ENCODE assay signal across 25 cellular contexts in the genomic region with DNA sequence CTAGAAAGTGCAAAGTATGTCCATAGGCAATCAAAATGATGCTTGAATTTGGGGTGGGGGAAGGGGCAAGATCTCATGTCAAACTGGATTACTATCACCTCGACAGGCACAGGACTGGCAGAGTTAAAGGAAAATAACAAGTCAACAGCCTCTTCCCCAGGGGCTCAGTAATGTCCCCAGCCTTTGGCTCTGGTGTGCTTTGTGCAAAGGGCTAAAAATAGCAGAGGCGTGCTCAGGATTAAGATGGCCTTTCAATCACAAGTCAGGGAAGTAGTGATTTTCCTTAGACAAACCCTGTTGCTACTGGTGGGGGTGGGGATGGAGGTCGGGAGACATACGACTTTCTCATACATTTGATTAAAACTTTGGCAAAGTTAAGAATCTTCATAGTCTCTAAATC.
"Had no signal": no experiment of that assay in that cellular context is flagged by ENCODE, and none has a peak within 500 bp of the region (broad histone marks: within the 10 kb centered on the region; RNA-seq: fewer than 3 reads in every experiment).

No MANE protein-coding gene starts in this region.

- H3K9me3 Mint-ChIP-seq: effector memory CD8-positive, alpha-beta T cell; natural killer cell treated with Interleukin-12 subunit alpha and Interleukin-12 subunit beta and Interleukin-15 and Interleukin-18, amount 100 ng/mL, for 72 hours; neural crest cell; stimulated activated memory B cell treated with anti-CD40 and anti-IgM and Interleukin-4, amounts not matched to agents 10 μg/mL and 1 μg/mL and 100 μg/mL, for 72 hours; type B pancreatic cell had no signal

- H3K27ac ChIP-seq: esophagus squamous epithelium, ovary, psoas muscle, sigmoid colon, spleen, testis, tibial artery had no signal

- H3K27me3 ChIP-seq: ovary, testis had no signal

- H3K36me3 ChIP-seq: esophagus squamous epithelium, ovary, sigmoid colon, spleen, tibial artery had no signal

- DNase-seq: cortex of kidney; effector memory CD8-positive, alpha-beta T cell; erythroblast; esophagus squamous epithelium; foreskin melanocyte; mesenchymal stem cell; mucosa of descending colon; naive B cell; nucleus accumbens; ovary; posterior cingulate gyrus; psoas muscle; right cardiac atrium; sigmoid colon; spleen; stimulated activated CD4-positive, alpha-beta T cell treated with anti-CD3 and anti-CD28 coated beads, Interleukin-4, amount 100 ng/mL, for 4 hours; stimulated activated naive CD8-positive, alpha-beta T cell treated with anti-CD3 and anti-CD28 coated beads, Interleukin-15, Interleukin-2, amounts not matched to agents 100 U/mL and 50 U/mL, for 24 hours; substantia nigra; testis; tibial artery had no signal

- H3K4me3 ChIP-seq: esophagus squamous epithelium, mucosa of descending colon, ovary, psoas muscle, sigmoid colon, spleen, testis, tibial artery had no signal

- H3K4me3 Mint-ChIP-seq: effector memory CD8-positive, alpha-beta T cell; mesothelial cell of epicardium; naive B cell; natural killer cell treated with Interleukin-12 subunit alpha and Interleukin-12 subunit beta and Interleukin-15 and Interleukin-18, amount 100 ng/mL, for 72 hours; neural crest cell; stimulated activated memory B cell treated with anti-CD40 and anti-IgM and Interleukin-4, amounts not matched to agents 10 μg/mL and 1 μg/mL and 100 μg/mL, for 72 hours; type B pancreatic cell had no signal

- H3K4me1 ChIP-seq: esophagus squamous epithelium, psoas muscle, sigmoid colon, testis, tibial artery had no signal

- H3K4me1 Mint-ChIP-seq: mesothelial cell of epicardium; naive B cell; stimulated activated memory B cell treated with anti-CD40 and anti-IgM and Interleukin-4, amounts not matched to agents 10 μg/mL and 1 μg/mL and 100 μg/mL, for 72 hours had no signal

- H3K27ac Mint-ChIP-seq: effector memory CD8-positive, alpha-beta T cell; mesothelial cell of epicardium; naive B cell; natural killer cell treated with Interleukin-12 subunit alpha and Interleukin-12 subunit beta and Interleukin-15 and Interleukin-18, amount 100 ng/mL, for 72 hours; stimulated activated memory B cell treated with anti-CD40 and anti-IgM and Interleukin-4, amounts not matched to agents 10 μg/mL and 1 μg/mL and 100 μg/mL, for 72 hours; type B pancreatic cell had no signal

- H3K9me3 ChIP-seq: esophagus squamous epithelium, mucosa of descending colon, ovary, psoas muscle, sigmoid colon, spleen, testis, tibial artery had no signal

- H3K36me3 Mint-ChIP-seq: mesothelial cell of epicardium; stimulated activated memory B cell treated with anti-CD40 and anti-IgM and Interleukin-4, amounts not matched to agents 10 μg/mL and 1 μg/mL and 100 μg/mL, for 72 hours; type B pancreatic cell had no signal
